12 cellular contexts compared by ENCODE assay signal in genomic region chr4:7967501-7968261, GRCh38. TPM values are rescaled to one million over a fixed set of nuclear protein-coding genes. Genes with fewer than 3 reads are reported as not detected.
DNase-seq lines count a peak whose midpoint lies in the region; ATAC-seq and TF ChIP-seq lines count a peak whose summit lies in the region.
"Had no signal": no experiment of that assay in that cellular context is flagged by ENCODE, and none has a peak within 500 bp of the region (broad histone marks: within the 10 kb centered on the region; RNA-seq: fewer than 3 reads in every experiment).

No MANE protein-coding gene starts in this region.

- ATAC-seq in PC-3: no peak
- peak; percentile 52 to 55 for ATAC-seq in natural killer cell treated with Interleukin-12 subunit alpha and Interleukin-12 subunit beta and Interleukin-15 and Interleukin-18, amount 100 ng/mL, for 72 hours
- ATAC-seq in GM18907 (IDR thresholded peaks at IDR 0.05; ENCODE audit: unreplicated experiment): no peak
- no peak for ATAC-seq in HG03520 (IDR thresholded peaks at IDR 0.05; ENCODE audit: unreplicated experiment)
- ATAC-seq: esophagus mucosa had no signal

- no peak for DNase-seq in CD4-positive, alpha-beta memory T cell
- DNase-seq in PC-3: no peak
- DNase-seq in natural killer cell treated with Interleukin-12 subunit alpha and Interleukin-12 subunit beta and Interleukin-15 and Interleukin-18, amount 100 ng/mL, for 72 hours (ENCODE audit: low spot score): peak; percentile 69
- DNase-seq in RKO (ENCODE audit: low spot score): no peak
- no peak for DNase-seq in NCI-H526 treated with DMSO at 0.1 percent for 48 hours (lab: John Stamatoyannopoulos, UW)
- DNase-seq: activated naive CD8-positive, alpha-beta T cell treated with anti-CD3 and anti-CD28 coated beads for 36 hours; DMS53; NCI-H510A treated with DMSO at 0.1 percent for 48 hours had no signal

- no peaks in the 10 kb centered on the region for H4K20me1 ChIP-seq in PC-3 (ENCODE audit: low read length)

- peaks cover 69% of the 10 kb centered on the region for H3K4me1 ChIP-seq in CD4-positive, alpha-beta memory T cell (ENCODE audit: insufficient read depth, low read length)
- peaks cover 58% of the 10 kb centered on the region for H3K4me1 ChIP-seq in PC-3 (ENCODE audit: insufficient read depth, low read length)
- peaks cover 14 to 41% of the 10 kb centered on the region in 2 donors for H3K4me1 ChIP-seq in esophagus (ENCODE audit: control insufficient read depth in 2 of 2, insufficient read depth in 2 of 2, low read length in 1 of 2)

- no peak overlapping the region for H3K9ac ChIP-seq in PC-3 (ENCODE audit: low read length)

- peaks cover 0 to 18% of the 10 kb centered on the region in 2 donors for H3K36me3 Mint-ChIP-seq in CD4-positive, alpha-beta memory T cell
- no peaks in the 10 kb centered on the region for H3K36me3 Mint-ChIP-seq in natural killer cell treated with Interleukin-12 subunit alpha and Interleukin-12 subunit beta and Interleukin-15 and Interleukin-18, amount 100 ng/mL, for 72 hours

- 64 to 70% methylated on average over 21 of the region's 21 CpGs for WGBS in esophagus, 2 donors

- H2AFZ ChIP-seq in PC-3 (ENCODE audit: low read length): no peak overlapping the region

- no peak overlapping the region for H3K27ac ChIP-seq in CD4-positive, alpha-beta memory T cell (ENCODE audit: low read depth, low read length)
- peak overlapping the region; percentile 9; the same call in 1 of the 2 replicates for H3K27ac ChIP-seq in PC-3 (ENCODE audit: low read length)
- H3K27ac ChIP-seq in esophagus (ENCODE audit: low read depth in 2 of 2, low read length in 1 of 2): peak overlapping the region; percentile 45 to 66

- POLR2A ChIA-PET in CD4-positive, alpha-beta memory T cell (lab: Charles Lee; ENCODE audit: partially characterized antibody): interaction anchor here (1.5 to 1.6 kb wide), 2 partner anchors 10 to 28 kb away, joined by 5 to 6 read pairs; partner anchors contain the start of gene AFAP1
- POLR2A ChIA-PET in PC-3 (lab: Charles Lee; ENCODE audit: unreplicated experiment): no interaction called here

- CTCF ChIA-PET in CD4-positive, alpha-beta memory T cell (lab: Charles Lee; ENCODE audit: partially characterized antibody): interaction anchor here (0.6 to 1.6 kb wide), 11 partner anchors 8 to 165 kb away, joined by 3 to 6 read pairs (median 3); no protein-coding TSS in a partner anchor
- CTCF ChIA-PET in PC-3 (lab: Charles Lee): no interaction called here

- no peak overlapping the region for H3K4me2 ChIP-seq in PC-3 (ENCODE audit: low read length)

- H3F3A ChIP-seq in PC-3 (ENCODE audit: low read length, unreplicated experiment): no peaks in the 10 kb centered on the region

- TF ChIP-seq CTCF in PC-3 (conservative IDR thresholded peaks at IDR 0.05; ENCODE audit: low read depth, low read length): no peak

- no peak overlapping the region for H3K4me3 ChIP-seq in CD4-positive, alpha-beta memory T cell (ENCODE audit: low read length in 2 of 2)
- H3K4me3 ChIP-seq in PC-3 (ENCODE audit: low read length) (no peak overlapping the region), esophagus (ENCODE audit: low read depth in 1 of 2, low read length in 2 of 2) (no peak overlapping the region)

- no TSS peak for BruUV-seq in PC-3 (replicated peaks; lab: Mats Ljungman, UMichigan)

- no peaks in the 10 kb centered on the region for H3K36me3 ChIP-seq in CD4-positive, alpha-beta memory T cell (ENCODE audit: insufficient read depth, low read length)
- H3K36me3 ChIP-seq in PC-3 (ENCODE audit: low read depth, low read length) (no peaks in the 10 kb centered on the region), esophagus (ENCODE audit: control insufficient read depth in 2 of 2, insufficient read depth in 2 of 2, low read length in 1 of 2) (peaks cover 0 to 2% of the 10 kb centered on the region in 2 donors)

- peaks cover 19% of the 10 kb centered on the region for H3K79me2 ChIP-seq in PC-3 (ENCODE audit: low read length)

- peak overlapping the region in 2 of 8 donors; percentile 10 to 56 for H3K4me3 Mint-ChIP-seq in CD4-positive, alpha-beta memory T cell
- peak overlapping the region; percentile 50 for H3K4me3 Mint-ChIP-seq in natural killer cell treated with Interleukin-12 subunit alpha and Interleukin-12 subunit beta and Interleukin-15 and Interleukin-18, amount 100 ng/mL, for 72 hours
- H3K4me3 Mint-ChIP-seq: activated naive CD8-positive, alpha-beta T cell treated with anti-CD3 and anti-CD28 coated beads for 36 hours had no signal

- H3K9me3 Mint-ChIP-seq in CD4-positive, alpha-beta memory T cell: peaks cover 0 to 3% (median 0%) of the 10 kb centered on the region in 8 donors
- H3K9me3 Mint-ChIP-seq in natural killer cell treated with Interleukin-12 subunit alpha and Interleukin-12 subunit beta and Interleukin-15 and Interleukin-18, amount 100 ng/mL, for 72 hours: no peaks in the 10 kb centered on the region
- H3K9me3 Mint-ChIP-seq: activated naive CD8-positive, alpha-beta T cell treated with anti-CD3 and anti-CD28 coated beads for 36 hours had no signal

- peaks cover 31 to 83% (median 61%) of the 10 kb centered on the region in 4 donors for H3K4me1 Mint-ChIP-seq in CD4-positive, alpha-beta memory T cell
- H3K4me1 Mint-ChIP-seq in natural killer cell treated with Interleukin-12 subunit alpha and Interleukin-12 subunit beta and Interleukin-15 and Interleukin-18, amount 100 ng/mL, for 72 hours (ENCODE audit: low read depth in 2 of 2): peaks cover 69 to 77% of the 10 kb centered on the region in 2 donors

- no peaks in the 10 kb centered on the region for H3K9me3 ChIP-seq in CD4-positive, alpha-beta memory T cell (ENCODE audit: control insufficient read depth in 1 of 2, low read length in 2 of 2)
- H3K9me3 ChIP-seq in PC-3 (ENCODE audit: low read length) (no peaks in the 10 kb centered on the region), esophagus (ENCODE audit: control insufficient read depth in 2 of 2, insufficient read depth in 1 of 2, low read depth in 1 of 2, low read length in 1 of 2) (no peaks in the 10 kb centered on the region)

- peak overlapping the region; percentile 64 to 97 (median 80) for H3K27ac Mint-ChIP-seq in CD4-positive, alpha-beta memory T cell
- H3K27ac Mint-ChIP-seq in natural killer cell treated with Interleukin-12 subunit alpha and Interleukin-12 subunit beta and Interleukin-15 and Interleukin-18, amount 100 ng/mL, for 72 hours: peak overlapping the region; percentile 47 to 84
- H3K27ac Mint-ChIP-seq: activated naive CD8-positive, alpha-beta T cell treated with anti-CD3 and anti-CD28 coated beads for 36 hours had no signal

- no peaks in the 10 kb centered on the region for H3K27me3 Mint-ChIP-seq in CD4-positive, alpha-beta memory T cell
- peaks cover 0 to 6% of the 10 kb centered on the region in 2 donors for H3K27me3 Mint-ChIP-seq in natural killer cell treated with Interleukin-12 subunit alpha and Interleukin-12 subunit beta and Interleukin-15 and Interleukin-18, amount 100 ng/mL, for 72 hours

- H3K27me3 ChIP-seq in CD4-positive, alpha-beta memory T cell (ENCODE audit: insufficient read depth, low read length): no peaks in the 10 kb centered on the region
- no peaks in the 10 kb centered on the region for H3K27me3 ChIP-seq in PC-3 (ENCODE audit: low read length)
- H3K27me3 ChIP-seq in esophagus (ENCODE audit: control insufficient read depth in 1 of 2, insufficient read depth in 2 of 2, low read length in 2 of 2): no peaks in the 10 kb centered on the region

- intact Hi-C loops in CD4-positive, alpha-beta memory T cell (cut with micrococcal nuclease): no loop called here
- intact Hi-C loops in PC-3 (cut with micrococcal nuclease): no loop called here

- H3K9me2 ChIP-seq in PC-3 (replicated peaks; ENCODE audit: low read length): no peaks in the 10 kb centered on the region

RNA-seq across cellular contexts. Expression of gene AFAP1, which starts 28.0 kb away (rescaled TPM):
- 10 to 100 TPM; 18.8 to 21.8 TPM for total RNA-seq in CD4-positive, alpha-beta memory T cell
- 1 to 10 TPM in 1 of 2 donors, under 1 TPM in 1; 0.95 to 6.3 TPM for polyA plus RNA-seq in CD4-positive, alpha-beta memory T cell
- total RNA-seq in PC-3 (2014; rRNA removed): 42.1 and 51.4 TPM in 2 replicates
- 1 to 10 TPM; 2.0 to 4.0 TPM for polyA plus RNA-seq in esophagus
- total RNA-seq in natural killer cell treated with Interleukin-12 subunit alpha and Interleukin-12 subunit beta and Interleukin-15 and Interleukin-18, amount 100 ng/mL, for 72 hours: 1 to 10 TPM; 7.2 to 9.1 TPM

Comparison
In these comparisons a context has a peak if more than half of its experiments do, and no peak if none do; other contexts are left out.
1. ATAC-seq: peak in natural killer cell treated with Interleukin-12 subunit alpha and Interleukin-12 subunit beta and Interleukin-15 and Interleukin-18, amount 100 ng/mL, for 72 hours (2 of 2); none in PC-3 (single experiment), GM18907 (single experiment) and HG03520 (single experiment).